Comparison of ENCODE assay signal across 1 cellular context in the genomic region with DNA sequence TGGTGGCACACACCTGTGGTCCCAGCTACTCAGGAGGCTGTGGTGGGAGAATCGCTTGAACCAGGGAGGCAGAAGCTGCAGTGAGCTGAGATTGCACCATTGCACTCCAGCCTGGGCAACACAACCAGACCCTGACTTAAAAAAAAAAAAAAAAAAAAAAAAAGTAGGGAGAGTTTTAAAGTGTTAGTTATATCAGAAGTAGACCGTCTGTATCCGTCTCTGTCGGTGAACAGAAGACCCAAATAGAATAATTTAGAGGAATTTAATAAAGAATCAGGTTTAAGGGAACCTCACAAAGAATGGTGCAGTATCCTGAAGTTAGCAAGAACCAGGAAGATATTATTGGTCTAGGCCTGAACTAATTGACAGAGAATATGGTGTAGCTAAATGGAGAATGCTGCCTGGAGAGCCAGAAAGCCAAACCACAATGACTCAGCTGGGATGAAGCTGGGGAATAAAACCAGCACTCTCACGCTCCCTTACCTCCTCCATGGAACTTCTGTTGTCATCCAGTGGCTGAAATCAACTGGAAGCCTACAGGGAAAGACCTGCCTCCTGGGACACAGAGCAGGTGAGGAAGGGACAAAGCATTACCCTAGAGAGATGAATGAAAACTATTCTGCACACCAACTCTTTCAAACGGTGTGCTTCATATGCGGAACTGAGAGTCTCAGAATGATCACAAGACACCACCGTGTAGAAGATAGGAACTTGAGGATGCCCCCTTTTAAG.
TF ChIP-seq lines count a peak whose summit lies in the region.

No MANE protein-coding gene starts in this region.

TF ChIP-seq in K562, 482 proteins besides CTCF, POLR2A, EP300 and RAD21 (continued from another document and continues in another):
- TF ChIP-seq, protein P1, sequence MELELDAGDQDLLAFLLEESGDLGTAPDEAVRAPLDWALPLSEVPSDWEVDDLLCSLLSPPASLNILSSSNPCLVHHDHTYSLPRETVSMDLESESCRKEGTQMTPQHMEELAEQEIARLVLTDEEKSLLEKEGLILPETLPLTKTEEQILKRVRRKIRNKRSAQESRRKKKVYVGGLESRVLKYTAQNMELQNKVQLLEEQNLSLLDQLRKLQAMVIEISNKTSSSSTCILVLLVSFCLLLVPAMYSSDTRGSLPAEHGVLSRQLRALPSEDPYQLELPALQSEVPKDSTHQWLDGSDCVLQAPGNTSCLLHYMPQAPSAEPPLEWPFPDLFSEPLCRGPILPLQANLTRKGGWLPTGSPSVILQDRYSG (tag; conservative IDR thresholded peaks at IDR 0.05; ENCODE audit: low read depth) = no peak
- TF ChIP-seq TGIF2 (CRISPR knock-in tag; IDR thresholded peaks at IDR 0.05) = no peak
- no peak for TF ChIP-seq PHTF2 (CRISPR knock-in tag; IDR thresholded peaks at IDR 0.05)
- TF ChIP-seq FOS (IDR thresholded peaks at IDR 0.05; ENCODE audit: extremely low read depth, insufficient read length) = no peak
- TF ChIP-seq HDAC1 (IDR thresholded peaks at IDR 0.05) = no peak
- TF ChIP-seq SMARCE1 (IDR thresholded peaks at IDR 0.05) = peak; percentile 71
- TF ChIP-seq FUS (optimal IDR thresholded peaks at IDR 0.05; ENCODE audit: low read depth, low read length) = no peak
- no peak for TF ChIP-seq ZBTB40 (IDR thresholded peaks at IDR 0.05)
- TF ChIP-seq ZBTB40 (CRISPR knock-in tag; IDR thresholded peaks at IDR 0.05) = no peak
- no peak for TF ChIP-seq ZMIZ1 (IDR thresholded peaks at IDR 0.05; ENCODE audit: low read depth in 2 of 2, low read length in 2 of 2)
- TF ChIP-seq FOXA3 (CRISPR knock-in tag; conservative IDR thresholded peaks at IDR 0.05 in 1 of 2, IDR thresholded peaks at IDR 0.05 in 1 of 2) = no peak
- no peak for TF ChIP-seq DACH1 (IDR thresholded peaks at IDR 0.05; ENCODE audit: partially characterized antibody)
- TF ChIP-seq CBX8 (IDR thresholded peaks at IDR 0.05; ENCODE audit: borderline replicate concordance, extremely low read depth, low read depth, low read length, poor library complexity, severe bottlenecking) = no peak
- no peak for TF ChIP-seq ZNF644 (tag; IDR thresholded peaks at IDR 0.05; ENCODE audit: low read depth)
- TF ChIP-seq, protein P2, sequence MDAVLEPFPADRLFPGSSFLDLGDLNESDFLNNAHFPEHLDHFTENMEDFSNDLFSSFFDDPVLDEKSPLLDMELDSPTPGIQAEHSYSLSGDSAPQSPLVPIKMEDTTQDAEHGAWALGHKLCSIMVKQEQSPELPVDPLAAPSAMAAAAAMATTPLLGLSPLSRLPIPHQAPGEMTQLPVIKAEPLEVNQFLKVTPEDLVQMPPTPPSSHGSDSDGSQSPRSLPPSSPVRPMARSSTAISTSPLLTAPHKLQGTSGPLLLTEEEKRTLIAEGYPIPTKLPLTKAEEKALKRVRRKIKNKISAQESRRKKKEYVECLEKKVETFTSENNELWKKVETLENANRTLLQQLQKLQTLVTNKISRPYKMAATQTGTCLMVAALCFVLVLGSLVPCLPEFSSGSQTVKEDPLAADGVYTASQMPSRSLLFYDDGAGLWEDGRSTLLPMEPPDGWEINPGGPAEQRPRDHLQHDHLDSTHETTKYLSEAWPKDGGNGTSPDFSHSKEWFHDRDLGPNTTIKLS (IDR thresholded peaks at IDR 0.05; ENCODE audit: borderline replicate concordance, low read depth) = no peak
- TF ChIP-seq ZNF121 (CRISPR knock-in tag; conservative IDR thresholded peaks at IDR 0.05) = no peak
- TF ChIP-seq, protein P3, sequence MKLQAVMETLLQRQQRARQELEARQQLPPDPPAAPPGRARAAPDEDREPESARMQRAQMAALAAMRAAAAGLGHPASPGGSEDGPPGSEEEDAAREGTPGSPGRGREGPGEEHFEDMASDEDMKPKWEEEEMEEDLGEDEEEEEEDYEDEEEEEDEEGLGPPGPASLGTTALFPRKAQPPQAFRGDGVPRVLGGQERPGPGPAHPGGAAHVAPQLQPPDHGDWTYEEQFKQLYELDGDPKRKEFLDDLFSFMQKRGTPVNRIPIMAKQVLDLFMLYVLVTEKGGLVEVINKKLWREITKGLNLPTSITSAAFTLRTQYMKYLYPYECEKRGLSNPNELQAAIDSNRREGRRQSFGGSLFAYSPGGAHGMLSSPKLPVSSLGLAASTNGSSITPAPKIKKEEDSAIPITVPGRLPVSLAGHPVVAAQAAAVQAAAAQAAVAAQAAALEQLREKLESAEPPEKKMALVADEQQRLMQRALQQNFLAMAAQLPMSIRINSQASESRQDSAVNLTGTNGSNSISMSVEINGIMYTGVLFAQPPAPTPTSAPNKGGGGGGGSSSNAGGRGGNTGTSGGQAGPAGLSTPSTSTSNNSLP (IDR thresholded peaks at IDR 0.05; ENCODE audit: borderline replicate concordance, low read depth, low read length) = no peak
- no peak for TF ChIP-seq ZSCAN32 (CRISPR knock-in tag; IDR thresholded peaks at IDR 0.05)
- peak; percentile 17; the same call in 1 of the 2 replicates for TF ChIP-seq ATF7 (IDR thresholded peaks at IDR 0.05)
- no peak for TF ChIP-seq ZNF395 (CRISPR knock-in tag; IDR thresholded peaks at IDR 0.05)
- no peak for TF ChIP-seq COPS2 (conservative IDR thresholded peaks at IDR 0.05)
- no peak for TF ChIP-seq BHLHE40 (IDR thresholded peaks at IDR 0.05; ENCODE audit: low read length)
- TF ChIP-seq JUNB (CRISPR knock-in tag; conservative IDR thresholded peaks at IDR 0.05) = no peak
- no peak for TF ChIP-seq ETS1 (conservative IDR thresholded peaks at IDR 0.05; ENCODE audit: control insufficient read depth, low read depth, low read length)
- no peak for TF ChIP-seq ZNF512 (tag; IDR thresholded peaks at IDR 0.05)
- peak; percentile 37; the same call in 1 of the 2 replicates for TF ChIP-seq TEAD4 (IDR thresholded peaks at IDR 0.05; ENCODE audit: low read length)
- TF ChIP-seq TEAD4 (CRISPR knock-in tag; IDR thresholded peaks at IDR 0.05; ENCODE audit: borderline replicate concordance) = no peak
